19 cellular contexts compared by ENCODE assay signal in the genomic region with DNA sequence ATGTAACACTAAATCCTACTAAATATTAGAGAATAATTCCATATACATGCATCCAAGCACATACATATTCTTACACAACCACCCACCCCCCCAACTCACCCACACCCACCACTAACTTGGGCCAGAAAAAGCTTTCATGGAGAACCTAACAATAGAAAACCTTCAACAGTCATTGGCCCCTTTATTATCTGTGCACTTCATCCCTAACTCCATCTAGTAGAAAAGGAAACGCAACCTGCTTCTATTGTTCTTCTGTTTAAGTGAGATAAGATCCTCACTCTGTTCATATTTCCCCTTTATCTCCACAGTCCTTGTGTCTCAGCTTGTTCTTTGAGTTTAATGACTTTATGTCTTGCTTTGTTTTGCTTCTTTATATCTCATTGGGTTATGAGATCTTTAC.
"Had no signal": no experiment of that assay in that cellular context is flagged by ENCODE, and none has a peak within 500 bp of the region (broad histone marks: within the 10 kb centered on the region; RNA-seq: fewer than 3 reads in every experiment).

No MANE protein-coding gene starts in this region.

- H3K27me3 ChIP-seq: colonic mucosa, heart right ventricle, neutrophil, sigmoid colon, testis, transverse colon had no signal

- DNase-seq: colonic mucosa; effector CD4-positive, alpha-beta T cell; endodermal cell; foreskin melanocyte; heart right ventricle; islet precursor cell; mucosa of descending colon; naive thymus-derived CD8-positive, alpha-beta T cell; posterior cingulate gyrus; sigmoid colon; stimulated activated CD4-positive, alpha-beta T cell treated with anti-CD3 and anti-CD28 coated beads, Interleukin-2, amount 100 ng/mL, for 24 hours; stimulated activated CD4-positive, alpha-beta T cell treated with anti-CD3 and anti-CD28 coated beads, Interleukin-4, amount 100 ng/mL, for 4 hours; stimulated activated naive B cell treated with anti-CD40 and anti-IgM and Interleukin-4, amounts not matched to agents 10 μg/mL and 1 μg/mL and 100 μg/mL, for 72 hours; stimulated activated naive CD8-positive, alpha-beta T cell treated with anti-CD3 and anti-CD28 coated beads, Interleukin-15, amount 100 ng/mL, for 72 hours; testis; transverse colon had no signal

- H3K36me3 ChIP-seq: colonic mucosa, heart right ventricle, neutrophil, sigmoid colon, transverse colon had no signal

- H3K4me1 ChIP-seq: colonic mucosa, heart right ventricle, sigmoid colon, testis, transverse colon had no signal

- ATAC-seq: heart right ventricle; left lobe of liver; mucosa of descending colon; naive thymus-derived CD8-positive, alpha-beta T cell; stimulated activated naive B cell treated with anti-CD40 and anti-IgM and Interleukin-4, amounts not matched to agents 10 μg/mL and 1 μg/mL and 100 μg/mL, for 72 hours; stimulated activated naive CD8-positive, alpha-beta T cell treated with anti-CD3 and anti-CD28 coated beads, Interleukin-15, amount 100 ng/mL, for 72 hours had no signal

- H3K9me3 ChIP-seq: colonic mucosa, mucosa of descending colon, sigmoid colon, testis had no signal

- H3K4me3 ChIP-seq: colonic mucosa, heart right ventricle, mucosa of descending colon, sigmoid colon, skin epidermis, testis, transverse colon had no signal

- H3K27ac ChIP-seq: colonic mucosa, heart right ventricle, neutrophil, sigmoid colon, skin epidermis, testis, transverse colon had no signal
